In the genomic region with DNA sequence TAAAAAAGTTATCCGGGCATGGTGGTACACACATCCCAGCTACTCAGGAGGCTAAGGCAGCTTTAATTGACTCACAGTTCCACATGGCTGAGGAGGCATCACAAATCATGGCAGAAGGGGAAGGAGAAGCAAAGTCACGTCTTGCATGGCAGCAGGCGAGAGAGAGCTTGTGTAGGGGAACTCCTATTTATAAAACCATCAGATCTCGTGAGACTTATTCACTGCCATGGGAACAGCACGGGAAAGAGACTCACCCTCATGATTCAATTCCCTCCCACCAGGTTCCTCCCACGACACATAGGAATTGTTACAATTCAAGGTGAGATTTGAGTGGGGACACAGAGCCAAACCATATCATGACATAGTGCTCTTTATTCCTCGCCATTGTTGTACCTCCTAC, we compare ENCODE assay signal across 21 cellular contexts.
A peak's percentile ranks its signal among the peaks of the same experiment; 100 is the strongest.
DNase-seq lines count a peak whose midpoint lies in the region; ATAC-seq, FAIRE-seq and TF ChIP-seq lines count a peak whose summit lies in the region.
"Had no signal": no experiment of that assay in that cellular context is flagged by ENCODE, and none has a peak within 500 bp of the region (broad histone marks: within the 10 kb centered on the region; RNA-seq: fewer than 3 reads in every experiment).

No MANE protein-coding gene starts in this region.

- CTCF ChIA-PET in GM12878 (lab: Yijun Ruan, JAX): interaction anchor here (1.1 to 1.5 kb wide), 2 partner anchors 12 to 13 kb away, joined by 3 to 4 read pairs; no protein-coding TSS in a partner anchor
- CTCF ChIA-PET in activated CD4-positive, alpha-beta memory T cell treated with anti-CD3 and anti-CD28 coated beads, Interleukin-2, amount 10 ng/mL, durations not matched to agents 7 days and 5 days (lab: Charles Lee): no interaction called here

- no peak overlapping the region for H3K4me3 ChIP-seq in GM12878
- H3K4me3 ChIP-seq in neural progenitor cell: no peak overlapping the region
- H3K4me3 ChIP-seq: ascending aorta, esophagus muscularis mucosa, thyroid gland had no signal

- RAD21 ChIA-PET in GM12878 (lab: Charles Lee; ENCODE audit: unreplicated experiment): interaction anchor here (0.7 to 6.1 kb wide), 3 partner anchors 9 to 18 kb away, joined by 3 to 106 read pairs (median 4); no protein-coding TSS in a partner anchor

- H3K27ac Mint-ChIP-seq in HFFc6: peak overlapping the region; percentile 66
- H3K27ac Mint-ChIP-seq in neural progenitor cell: peak overlapping the region; percentile 62
- H3K27ac Mint-ChIP-seq in activated CD4-positive, alpha-beta memory T cell treated with anti-CD3 and anti-CD28 coated beads, Interleukin-2, amount 10 ng/mL, durations not matched to agents 7 days and 5 days: no peak overlapping the region

- in situ Hi-C loops in GM12878 (cut with MboI): no loop called here

- SMC1A ChIA-PET in GM12878 (lab: Charles Lee; ENCODE audit: uncharacterized antibody, unreplicated experiment): interaction anchor here (1.3 to 9.0 kb wide), 4 partner anchors 11 to 27 kb away, joined by 4 to 127 read pairs (median 65); no protein-coding TSS in a partner anchor

- H3K4me3 Mint-ChIP-seq in HFFc6: no peak overlapping the region
- no peak overlapping the region for H3K4me3 Mint-ChIP-seq in neural progenitor cell
- no peak overlapping the region for H3K4me3 Mint-ChIP-seq in activated CD4-positive, alpha-beta memory T cell treated with anti-CD3 and anti-CD28 coated beads, Interleukin-2, amount 10 ng/mL, durations not matched to agents 7 days and 5 days

- no peak for TF ChIP-seq POLR2A in GM12878 (IDR thresholded peaks at IDR 0.05; ENCODE audit: low read depth, low read length)

- no peak for TF ChIP-seq CTCF in HFFc6 (IDR thresholded peaks at IDR 0.05)
- TF ChIP-seq CTCF in GM12878 (IDR thresholded peaks at IDR 0.05 in 2 of 3, conservative IDR thresholded peaks at IDR 0.05 in 1 of 3; ENCODE audit: control insufficient read depth in 2 of 3, extremely low read depth in 1 of 3, insufficient read depth in 1 of 3, low read depth in 3 of 3, low read length in 3 of 3): no peak
- no peak for TF ChIP-seq CTCF in neural progenitor cell (IDR thresholded peaks at IDR 0.05)

- DNase-seq in Daoy (ENCODE audit: low read depth): peak; percentile 56
- no peak for DNase-seq in HFFc6
- no peak for DNase-seq in GM12878 (ENCODE audit: low read depth, low spot score)
- DNase-seq in neural progenitor cell (ENCODE audit: low spot score): no peak
- no peak for DNase-seq in NCI-H2227 treated with DMSO at 0.1 percent for 48 hours (lab: John Stamatoyannopoulos, UW)
- DNase-seq in left colon: no peak
- no peak for DNase-seq in activated CD4-positive, alpha-beta memory T cell treated with anti-CD3 and anti-CD28 coated beads, Interleukin-2, amount 10 ng/mL, durations not matched to agents 7 days and 5 days
- DNase-seq: activated CD4-positive, alpha-beta T cell treated with anti-CD3 and anti-CD28 coated beads for 48 hours; activated naive CD4-positive, alpha-beta T cell treated with Interleukin-2 at 50 U/mL for 16 hours; effector CD8-positive, alpha-beta T cell; left cardiac atrium; NCI-H1048; NCI-H2081; NCI-H510A; right cardiac atrium; stimulated activated CD4-positive, alpha-beta T cell treated with anti-CD3 and anti-CD28 coated beads, Interleukin-15, amount 100 ng/mL, for 24 hours; thyroid gland had no signal

- no TSS peak for BruUV-seq in GM12878 (replicated peaks; lab: Mats Ljungman, UMichigan)

- POLR2A ChIA-PET in GM12878 (lab: Charles Lee): interaction anchor here (0.7 to 6.1 kb wide), 5 partner anchors 10 to 544 kb away, joined by 4 to 45 read pairs (median 5); no protein-coding TSS in a partner anchor
- POLR2A ChIA-PET in activated CD4-positive, alpha-beta memory T cell treated with anti-CD3 and anti-CD28 coated beads, Interleukin-2, amount 10 ng/mL, durations not matched to agents 7 days and 5 days (lab: Charles Lee): no interaction called here

- peak overlapping the region; percentile 22; the same call in 1 of the 2 replicates for H2AFZ ChIP-seq in GM12878 (ENCODE audit: control insufficient read depth, low read depth, low read length)
- H2AFZ ChIP-seq in neural progenitor cell (replicated peaks): no peak overlapping the region

- TF ChIP-seq EP300 in GM12878 (IDR thresholded peaks at IDR 0.05; ENCODE audit: borderline replicate concordance in 1 of 2, control insufficient read depth in 1 of 2, low read depth in 2 of 2, low read length in 2 of 2): no peak

- H3K36me3 Mint-ChIP-seq in HFFc6 (ENCODE audit: low read depth) (no peaks in the 10 kb centered on the region), neural progenitor cell (no peaks in the 10 kb centered on the region)
- no peaks in the 10 kb centered on the region for H3K36me3 Mint-ChIP-seq in activated CD4-positive, alpha-beta memory T cell treated with anti-CD3 and anti-CD28 coated beads, Interleukin-2, amount 10 ng/mL, durations not matched to agents 7 days and 5 days (ENCODE audit: low read depth)

- intact Hi-C loops in GM12878 (cut with micrococcal nuclease; ENCODE audit: unreplicated experiment) (no loop called here), left colon (cut with DNase I, micrococcal nuclease) (no loop called here)

- H3K36me3 ChIP-seq in GM12878 (ENCODE audit: control insufficient read depth in 2 of 2, insufficient read depth in 2 of 2, low read length in 1 of 2) (no peaks in the 10 kb centered on the region), neural progenitor cell (no peaks in the 10 kb centered on the region)
- H3K36me3 ChIP-seq: ascending aorta, esophagus muscularis mucosa, thyroid gland had no signal

- H3K9me3 Mint-ChIP-seq in HFFc6 (no peaks in the 10 kb centered on the region), neural progenitor cell (no peaks in the 10 kb centered on the region)
- no peaks in the 10 kb centered on the region for H3K9me3 Mint-ChIP-seq in activated CD4-positive, alpha-beta memory T cell treated with anti-CD3 and anti-CD28 coated beads, Interleukin-2, amount 10 ng/mL, durations not matched to agents 7 days and 5 days

- WGBS in GM12878 (ENCODE audit: insufficient coverage, insufficient replicate concordance, low lambda C conversion rate, missing lambda C conversion rate): 56% methylated on average over 7 of the region's 7 CpGs

- H3K9ac ChIP-seq in GM12878 (ENCODE audit: control insufficient read depth, insufficient read depth, low read length) (no peak overlapping the region), neural progenitor cell (no peak overlapping the region)

- no peak for FAIRE-seq in GM12878 (lab: Jason Lieb, UNC)
- FAIRE-seq: TTC549 had no signal

- TF ChIP-seq RAD21 in GM12878 (IDR thresholded peaks at IDR 0.05; ENCODE audit: insufficient read depth, low read depth, low read length): no peak

- peaks cover 9% of the 10 kb centered on the region for H3K79me2 ChIP-seq in GM12878 (ENCODE audit: control insufficient read depth, insufficient read depth, low read length)
- H3K79me2 ChIP-seq in neural progenitor cell (ENCODE audit: low read depth): no peaks in the 10 kb centered on the region

- H3K9me3 ChIP-seq in GM12878 (replicated peaks; ENCODE audit: control insufficient read depth, insufficient read depth, low read length): peaks cover 8% of the 10 kb centered on the region; the same call in 2 of the 3 replicates
- no peaks in the 10 kb centered on the region for H3K9me3 ChIP-seq in neural progenitor cell (ENCODE audit: low read depth)
- H3K9me3 ChIP-seq: ascending aorta, esophagus muscularis mucosa, thyroid gland had no signal

- peaks cover 35% of the 10 kb centered on the region for H3F3A ChIP-seq in neural progenitor cell (ENCODE audit: low read depth)

- H4K20me1 ChIP-seq in GM12878 (ENCODE audit: control insufficient read depth, insufficient read depth) (no peaks in the 10 kb centered on the region), neural progenitor cell (ENCODE audit: low read depth) (peaks cover 14% of the 10 kb centered on the region)

- H3K4me2 ChIP-seq in GM12878 (ENCODE audit: control insufficient read depth, insufficient read depth) (no peak overlapping the region), neural progenitor cell (no peak overlapping the region)

- no peaks in the 10 kb centered on the region for H3K27me3 ChIP-seq in GM12878 (replicated peaks in 1 of 2; ENCODE audit: control insufficient read depth in 2 of 2, insufficient read depth in 2 of 2, low read length in 1 of 2)
- H3K27me3 ChIP-seq in neural progenitor cell: peaks cover 9% of the 10 kb centered on the region
- H3K27me3 ChIP-seq: ascending aorta, esophagus muscularis mucosa, thyroid gland had no signal

- H3K27me3 Mint-ChIP-seq in HFFc6 (ENCODE audit: insufficient read depth) (no peaks in the 10 kb centered on the region), neural progenitor cell (ENCODE audit: insufficient read depth, low read depth) (peaks cover 11% of the 10 kb centered on the region)
- H3K27me3 Mint-ChIP-seq in activated CD4-positive, alpha-beta memory T cell treated with anti-CD3 and anti-CD28 coated beads, Interleukin-2, amount 10 ng/mL, durations not matched to agents 7 days and 5 days: peaks cover 31% of the 10 kb centered on the region

- H3K4me1 ChIP-seq in GM12878 (ENCODE audit: control insufficient read depth, insufficient read depth, low read length) (peaks cover 56% of the 10 kb centered on the region), neural progenitor cell (peaks cover 33% of the 10 kb centered on the region)

- H3K4me1 Mint-ChIP-seq in HFFc6 (ENCODE audit: low read depth) (peaks cover 47% of the 10 kb centered on the region), neural progenitor cell (peaks cover 57% of the 10 kb centered on the region)
- H3K4me1 Mint-ChIP-seq in activated CD4-positive, alpha-beta memory T cell treated with anti-CD3 and anti-CD28 coated beads, Interleukin-2, amount 10 ng/mL, durations not matched to agents 7 days and 5 days: peaks cover 31% of the 10 kb centered on the region

- ATAC-seq in GM12878 (no peak), left colon (no peak)
- ATAC-seq: right cardiac atrium had no signal

- peak overlapping the region; percentile 35 for H3K27ac ChIP-seq in GM12878 (ENCODE audit: control insufficient read depth, insufficient read depth)
- H3K27ac ChIP-seq in neural progenitor cell: no peak overlapping the region
- H3K27ac ChIP-seq: ascending aorta, esophagus muscularis mucosa, HL-60, thyroid gland had no signal

TF ChIP-seq in GM12878, 131 proteins besides CTCF, POLR2A, EP300 and RAD21:
- TF ChIP-seq MEF2B (IDR thresholded peaks at IDR 0.05; ENCODE audit: partially characterized antibody, poor library complexity, severe bottlenecking): peak; percentile 15
- 0 out of 2 replicates have a peak, but pooled peaks have one; percentile 51 for TF ChIP-seq YY1 (IDR thresholded peaks at IDR 0.05; ENCODE audit: low read depth, low read length)
- TF ChIP-seq POLR2AphosphoS5 (IDR thresholded peaks at IDR 0.05; ENCODE audit: low read length): 0 out of 2 replicates have a peak, but pooled peaks have one; percentile 46
- TF ChIP-seq CHD1 (IDR thresholded peaks at IDR 0.05; ENCODE audit: low read depth, low read length): no peak
- TF ChIP-seq RFX5 (IDR thresholded peaks at IDR 0.05; ENCODE audit: low read depth, low read length): no peak
- TF ChIP-seq PAX8 (IDR thresholded peaks at IDR 0.05): no peak
- TF ChIP-seq ZNF217 (IDR thresholded peaks at IDR 0.05): no peak
TF ChIP-seq in GM12878: peak in this region for 3.
